Comparison of ENCODE assay signal across 16 cellular contexts in the genomic region with DNA sequence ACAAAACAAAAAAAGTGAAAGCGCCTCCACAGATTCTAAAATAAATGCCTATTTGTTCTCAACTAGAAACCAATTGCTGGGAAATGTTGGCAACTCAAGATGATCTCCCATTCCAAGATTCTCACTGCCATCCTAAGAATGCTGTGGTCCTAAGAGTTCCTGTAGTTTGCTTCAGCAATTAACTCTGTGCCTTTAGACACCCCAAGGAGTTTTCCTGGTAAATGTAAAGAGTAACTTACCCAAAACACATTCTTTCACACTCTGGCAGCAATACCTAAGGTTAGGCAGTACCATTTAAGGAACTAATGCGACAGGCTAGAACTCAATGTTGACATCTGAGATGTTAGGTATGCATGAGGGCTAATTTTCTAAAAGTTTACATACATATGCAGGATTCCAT.
"Had no signal": no experiment of that assay in that cellular context is flagged by ENCODE, and none has a peak within 500 bp of the region (broad histone marks: within the 10 kb centered on the region; RNA-seq: fewer than 3 reads in every experiment).

No MANE protein-coding gene starts in this region.

- H3K4me1 ChIP-seq: stomach had no signal

- H3K36me3 ChIP-seq: stomach had no signal

- H3K27ac ChIP-seq: epithelial cell of prostate, stomach had no signal

- ATAC-seq: activated CD8-positive, alpha-beta T cell treated with anti-CD3 and anti-CD28 coated beads for 36 hours; activated naive CD8-positive, alpha-beta T cell treated with anti-CD3 and anti-CD28 coated beads, Interleukin-2, amount 50 U/mL, for 24 hours; effector memory CD8-positive, alpha-beta T cell; naive thymus-derived CD4-positive, alpha-beta T cell had no signal

- H3K4me3 ChIP-seq: lung, skin epidermis, stomach had no signal

- H3K9me3 ChIP-seq: stomach had no signal

- DNase-seq: activated CD4-positive, alpha-beta T cell treated with anti-CD3 and anti-CD28 coated beads for 4 hours; activated CD8-positive, alpha-beta memory T cell treated with anti-CD3 and anti-CD28 coated beads, Interleukin-2, amount 50 U/mL, for 4 hours; activated CD8-positive, alpha-beta T cell treated with anti-CD3 and anti-CD28 coated beads for 36 hours; activated naive CD8-positive, alpha-beta T cell treated with anti-CD3 and anti-CD28 coated beads, Interleukin-2, amount 50 U/mL, for 24 hours; central memory CD4-positive, alpha-beta T cell; effector memory CD8-positive, alpha-beta T cell; glutamatergic neuron; immature natural killer cell; naive thymus-derived CD4-positive, alpha-beta T cell; retina; stimulated activated CD4-positive, alpha-beta T cell treated with anti-CD3 and anti-CD28 coated beads, Interleukin-4, amount 100 ng/mL, for 4 hours; stomach; T1000 had no signal
